Comparison of ENCODE assay signal across 8 cellular contexts in the genomic region with DNA sequence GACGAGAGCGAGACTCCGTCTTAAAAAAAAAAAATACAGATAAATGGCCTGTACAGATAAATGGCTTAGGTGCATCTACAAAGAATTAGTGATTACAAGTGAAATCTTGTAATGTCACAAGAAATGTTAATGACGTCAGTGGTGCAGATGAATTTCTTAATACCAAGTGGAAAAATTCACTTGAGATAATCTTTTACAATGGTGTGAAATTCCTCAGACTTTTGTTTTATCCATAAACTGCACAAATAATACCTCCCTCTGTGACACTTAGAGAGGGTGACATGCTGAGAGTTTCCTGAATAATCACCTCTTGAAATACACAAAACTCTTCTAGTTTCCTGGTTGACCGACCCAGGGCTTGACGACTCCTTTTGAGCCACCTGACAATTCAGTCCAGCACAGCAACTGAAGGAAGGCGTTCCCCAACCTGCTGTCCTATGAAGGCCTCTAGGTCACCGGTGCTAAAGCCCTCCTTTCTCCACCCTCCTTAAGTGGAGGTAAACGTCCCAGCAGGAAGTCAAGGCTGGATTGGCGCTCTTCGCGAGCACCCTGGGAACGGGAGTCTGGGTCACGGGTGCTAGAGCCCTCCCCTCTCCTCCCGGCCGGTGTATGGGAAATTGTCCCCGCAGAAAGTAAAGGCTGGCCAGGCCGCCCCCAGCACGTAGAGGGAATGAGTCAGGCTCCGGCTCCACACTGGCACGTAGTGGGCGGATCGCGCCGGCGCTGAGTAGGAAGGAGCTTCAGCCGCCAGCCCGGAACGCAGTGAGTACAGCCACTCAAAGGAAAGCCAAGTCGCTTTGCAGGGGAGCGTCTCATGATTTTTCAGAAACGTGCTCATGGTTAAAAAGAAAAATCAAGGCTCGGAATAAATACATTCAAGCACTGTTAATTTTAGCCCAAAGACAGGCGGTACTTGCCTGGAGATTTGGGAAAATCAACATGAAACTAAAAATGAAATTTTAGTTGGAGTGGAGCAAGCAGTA. TPM values are rescaled to one million over a fixed set of nuclear protein-coding genes. Genes with fewer than 3 reads are reported as not detected.
DNase-seq lines count a peak whose midpoint lies in the region; ATAC-seq and TF ChIP-seq lines count a peak whose summit lies in the region.

A gene (plus strand): TSS at position 662 of the 983 bp plus-strand sequence. CDS start 2,182 bp downstream, outside the sequence.

- H3K27ac Mint-ChIP-seq in stimulated activated naive CD8-positive, alpha-beta T cell treated with anti-CD3 and anti-CD28 coated beads, Interleukin-15, Interleukin-2, amounts not matched to agents 100 ng/mL and 50 ng/mL, for 24 hours = no peak within 1 kb of the TSS

- no peaks in the 10 kb centered on the region for H3K9me3 Mint-ChIP-seq in stimulated activated naive CD8-positive, alpha-beta T cell treated with anti-CD3 and anti-CD28 coated beads, Interleukin-15, Interleukin-2, amounts not matched to agents 100 ng/mL and 50 ng/mL, for 24 hours

- H3K36me3 Mint-ChIP-seq in stimulated activated naive CD8-positive, alpha-beta T cell treated with anti-CD3 and anti-CD28 coated beads, Interleukin-15, Interleukin-2, amounts not matched to agents 100 ng/mL and 50 ng/mL, for 24 hours (ENCODE audit: low read depth) = no peaks in the 10 kb centered on the region

- TF ChIP-seq CTCF in fibroblast of mammary gland (conservative IDR thresholded peaks at IDR 0.05; ENCODE audit: control insufficient read depth, insufficient read depth, low read depth, low read length) = no peak

- DNase-seq in NCI-H82 (lab: John Stamatoyannopoulos, UW) (peak; percentile 47), NCI-H82 treated with DMSO at 0.1 percent for 48 hours (lab: John Stamatoyannopoulos, UW; ENCODE audit: unreplicated experiment) (no peak), NCI-H526 (lab: John Stamatoyannopoulos, UW) (peak; percentile 12 to 58), fibroblast of mammary gland (ENCODE audit: low read depth) (peak; percentile 88), myocyte (ENCODE audit: low read depth) (peak; percentile 88)
- DNase-seq in activated T-cell treated with anti-CD3 and anti-CD28 coated beads, Interleukin-2, amount 50 U/mL, for 48 hours = peak; percentile 63 to 74

- peaks cover 22% of the 10 kb centered on the region for H3K4me1 Mint-ChIP-seq in stimulated activated naive CD8-positive, alpha-beta T cell treated with anti-CD3 and anti-CD28 coated beads, Interleukin-15, Interleukin-2, amounts not matched to agents 100 ng/mL and 50 ng/mL, for 24 hours (ENCODE audit: low read depth)

- H3K27me3 Mint-ChIP-seq in stimulated activated naive CD8-positive, alpha-beta T cell treated with anti-CD3 and anti-CD28 coated beads, Interleukin-15, Interleukin-2, amounts not matched to agents 100 ng/mL and 50 ng/mL, for 24 hours = peaks cover 46% of the 10 kb centered on the region

- H3K4me3 Mint-ChIP-seq in stimulated activated naive CD8-positive, alpha-beta T cell treated with anti-CD3 and anti-CD28 coated beads, Interleukin-15, Interleukin-2, amounts not matched to agents 100 ng/mL and 50 ng/mL, for 24 hours = peak within 1 kb of the TSS; percentile 78

- peak; percentile 91 for ATAC-seq in HG02938 (IDR thresholded peaks at IDR 0.05; ENCODE audit: unreplicated experiment)

- H3K4me3 ChIP-seq in fibroblast of mammary gland (ENCODE audit: control insufficient read depth, low read depth, low read length) = peak within 1 kb of the TSS; percentile 61

RNA-seq across cellular contexts. Expression of the gene that starts here (rescaled TPM):
- total RNA-seq in myocyte = 8.6 and 11.7 TPM in 2 replicates
- polyA plus RNA-seq in myocyte (2012) = 9.0 TPM
